In the genomic region with DNA sequence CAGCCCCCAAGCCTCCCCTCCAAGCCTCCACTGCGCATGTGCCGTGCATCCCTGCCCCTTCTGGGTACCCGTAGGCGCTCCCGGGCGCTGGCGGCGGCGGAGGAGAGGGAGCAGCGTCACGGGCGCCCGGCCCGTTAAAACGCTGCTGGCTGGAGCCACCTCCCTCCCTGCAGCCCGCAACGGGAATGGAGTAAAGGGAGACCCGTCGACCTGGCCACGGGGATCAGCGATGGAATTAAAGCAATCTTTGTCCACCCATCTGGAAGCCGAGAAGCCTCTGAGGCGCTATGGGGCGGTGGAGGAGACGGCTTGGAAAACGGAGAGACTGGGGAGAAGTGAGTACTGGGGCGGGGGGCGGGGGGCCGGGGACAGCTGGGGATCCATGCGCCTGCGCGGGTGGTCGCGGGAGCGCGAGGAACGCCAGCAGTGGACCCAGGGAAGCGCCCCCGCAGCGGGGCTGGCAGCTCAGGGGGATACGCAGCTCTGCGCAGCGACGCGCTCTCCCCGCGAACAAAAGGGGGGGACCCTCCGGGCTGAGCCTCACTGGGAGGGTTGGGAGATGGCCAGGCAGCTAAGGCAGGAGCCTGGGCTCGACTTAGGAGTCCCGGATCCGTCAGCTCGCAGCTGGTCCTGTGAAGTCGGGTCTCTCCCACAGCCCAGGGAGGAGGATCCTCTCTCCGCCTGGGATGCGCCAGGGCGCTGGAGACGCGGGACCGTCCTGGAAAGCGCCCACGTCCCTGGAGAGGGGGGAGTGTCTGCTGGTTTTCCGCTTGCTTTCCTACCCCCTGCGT, we compare ENCODE assay signal across 9 cellular contexts. TPM values are rescaled to one million over a fixed set of nuclear protein-coding genes. Genes with fewer than 3 reads are reported as not detected.
DNase-seq lines count a peak whose midpoint lies in the region; ATAC-seq, FAIRE-seq and TF ChIP-seq lines count a peak whose summit lies in the region.
"Had no signal": no experiment of that assay in that cellular context is flagged by ENCODE, and none has a peak within 500 bp of the region (broad histone marks: within the 10 kb centered on the region; RNA-seq: fewer than 3 reads in every experiment).

Gene BMERB1 (plus strand): TSS at position 164 of the 791 bp plus-strand sequence. CDS start 66 bp downstream, at position 230.

- no peak for TF ChIP-seq CTCF in Peyer's patch (IDR thresholded peaks at IDR 0.05)
- no peak for TF ChIP-seq CTCF in nephron (IDR thresholded peaks at IDR 0.05; ENCODE audit: unreplicated experiment in 3 of 3)

- no peak for ATAC-seq in HG02973 (IDR thresholded peaks at IDR 0.05; ENCODE audit: unreplicated experiment)

- no peak for FAIRE-seq in GM12891 (lab: Jason Lieb, UNC)
- FAIRE-seq: colon had no signal

- no peaks in the 10 kb centered on the region for H3K9me3 Mint-ChIP-seq in activated naive CD4-positive, alpha-beta T cell treated with anti-CD3 and anti-CD28 coated beads, Interleukin-2, amount 10 ng/mL, durations not matched to agents 7 days and 5 days
- H3K9me3 Mint-ChIP-seq in nephron: no peaks in the 10 kb centered on the region
- H3K9me3 Mint-ChIP-seq in stimulated activated naive CD8-positive, alpha-beta T cell treated with anti-CD3 and anti-CD28 coated beads, Interleukin-15, Interleukin-2, amounts not matched to agents 100 ng/mL and 50 ng/mL, for 24 hours: no peaks in the 10 kb centered on the region

- H3K4me1 ChIP-seq in Peyer's patch: peaks cover 0 to 13% (median 0%) of the 10 kb centered on the region in 4 donors

- CTCF ChIA-PET in activated naive CD4-positive, alpha-beta T cell treated with anti-CD3 and anti-CD28 coated beads, Interleukin-2, amount 10 ng/mL, durations not matched to agents 7 days and 5 days (lab: Charles Lee): no interaction called here

- peaks cover 16% of the 10 kb centered on the region for H3K4me1 Mint-ChIP-seq in activated naive CD4-positive, alpha-beta T cell treated with anti-CD3 and anti-CD28 coated beads, Interleukin-2, amount 10 ng/mL, durations not matched to agents 7 days and 5 days
- peaks cover 21% of the 10 kb centered on the region for H3K4me1 Mint-ChIP-seq in nephron
- H3K4me1 Mint-ChIP-seq in stimulated activated naive CD8-positive, alpha-beta T cell treated with anti-CD3 and anti-CD28 coated beads, Interleukin-15, Interleukin-2, amounts not matched to agents 100 ng/mL and 50 ng/mL, for 24 hours (ENCODE audit: low read depth): peaks cover 28% of the 10 kb centered on the region

- DNase-seq in GM12891 (ENCODE audit: insufficient read length, low spot score): peak; percentile 19
- peak in 2 of 3 donors; percentile 53 to 55 for DNase-seq in Peyer's patch
- DNase-seq in activated naive CD4-positive, alpha-beta T cell treated with anti-CD3 and anti-CD28 coated beads, Interleukin-2, amount 10 ng/mL, durations not matched to agents 7 days and 5 days: peak; percentile 55
- peak; percentile 50 for DNase-seq in foreskin melanocyte
- DNase-seq in T-helper 9 cell: no peak

- H3K27ac Mint-ChIP-seq in activated naive CD4-positive, alpha-beta T cell treated with anti-CD3 and anti-CD28 coated beads, Interleukin-2, amount 10 ng/mL, durations not matched to agents 7 days and 5 days: no peak within 1 kb of the TSS
- peak within 1 kb of the TSS; percentile 33 to 86 (median 36) for H3K27ac Mint-ChIP-seq in nephron
- peak within 1 kb of the TSS; percentile 83 for H3K27ac Mint-ChIP-seq in stimulated activated naive CD8-positive, alpha-beta T cell treated with anti-CD3 and anti-CD28 coated beads, Interleukin-15, Interleukin-2, amounts not matched to agents 100 ng/mL and 50 ng/mL, for 24 hours

- H3K4me3 Mint-ChIP-seq in activated naive CD4-positive, alpha-beta T cell treated with anti-CD3 and anti-CD28 coated beads, Interleukin-2, amount 10 ng/mL, durations not matched to agents 7 days and 5 days: peak within 1 kb of the TSS; percentile 75
- H3K4me3 Mint-ChIP-seq in nephron: peak within 1 kb of the TSS; percentile 88 to 97 (median 91)
- H3K4me3 Mint-ChIP-seq in stimulated activated naive CD8-positive, alpha-beta T cell treated with anti-CD3 and anti-CD28 coated beads, Interleukin-15, Interleukin-2, amounts not matched to agents 100 ng/mL and 50 ng/mL, for 24 hours: peak within 1 kb of the TSS; percentile 80

- H3K9me3 ChIP-seq in Peyer's patch: no peaks in the 10 kb centered on the region

- H3K4me3 ChIP-seq in Peyer's patch: peak within 1 kb of the TSS; percentile 44 to 67 (median 52)

- TF ChIP-seq POLR2A in GM12891 (IDR thresholded peaks at IDR 0.05; ENCODE audit: low read depth, low read length) (no peak), Peyer's patch (IDR thresholded peaks at IDR 0.05) (no peak)

- peaks cover 33% of the 10 kb centered on the region for H3K27me3 Mint-ChIP-seq in activated naive CD4-positive, alpha-beta T cell treated with anti-CD3 and anti-CD28 coated beads, Interleukin-2, amount 10 ng/mL, durations not matched to agents 7 days and 5 days
- peaks cover 7% of the 10 kb centered on the region for H3K27me3 Mint-ChIP-seq in nephron (ENCODE audit: low read depth)
- H3K27me3 Mint-ChIP-seq in stimulated activated naive CD8-positive, alpha-beta T cell treated with anti-CD3 and anti-CD28 coated beads, Interleukin-15, Interleukin-2, amounts not matched to agents 100 ng/mL and 50 ng/mL, for 24 hours: peaks cover 19% of the 10 kb centered on the region

- H3K27me3 ChIP-seq in Peyer's patch: no peaks in the 10 kb centered on the region

- H3K36me3 ChIP-seq in Peyer's patch: no peaks in the 10 kb centered on the region

- H3K27ac ChIP-seq in Peyer's patch: peak within 1 kb of the TSS; percentile 38 to 81 (median 60)

- peaks cover 2% of the 10 kb centered on the region for H3K36me3 Mint-ChIP-seq in activated naive CD4-positive, alpha-beta T cell treated with anti-CD3 and anti-CD28 coated beads, Interleukin-2, amount 10 ng/mL, durations not matched to agents 7 days and 5 days
- H3K36me3 Mint-ChIP-seq in nephron (ENCODE audit: low read depth): no peaks in the 10 kb centered on the region
- H3K36me3 Mint-ChIP-seq in stimulated activated naive CD8-positive, alpha-beta T cell treated with anti-CD3 and anti-CD28 coated beads, Interleukin-15, Interleukin-2, amounts not matched to agents 100 ng/mL and 50 ng/mL, for 24 hours (ENCODE audit: low read depth): peaks cover 4% of the 10 kb centered on the region

TF ChIP-seq in GM12891, 5 proteins besides CTCF, POLR2A, EP300 and RAD21:
- TF ChIP-seq POLR2AphosphoS5 (IDR thresholded peaks at IDR 0.05; ENCODE audit: low read depth, low read length) (no peak), PAX5 (IDR thresholded peaks at IDR 0.05; ENCODE audit: insufficient read depth, low read length, severe bottlenecking) (no peak), SPI1 (IDR thresholded peaks at IDR 0.05; ENCODE audit: low read depth, low read length) (no peak), TAF1 (IDR thresholded peaks at IDR 0.05; ENCODE audit: low read depth, low read length) (no peak), POU2F2 (IDR thresholded peaks at IDR 0.05; ENCODE audit: low read depth, low read length) (no peak)

RNA-seq across cellular contexts. Expression of gene BMERB1, which starts in this region (rescaled TPM):
- polyA plus RNA-seq in GM12891 (2012; ENCODE audit: low read depth, missing spikeins): 1.2 TPM
- total RNA-seq in Peyer's patch: 10 to 100 TPM in 3 of 4 donors, 1 to 10 TPM in 1; 7.0 to 47.9 (median 15.0) TPM
